Comparison of ENCODE assay signal across 10 cellular contexts in the genomic region with DNA sequence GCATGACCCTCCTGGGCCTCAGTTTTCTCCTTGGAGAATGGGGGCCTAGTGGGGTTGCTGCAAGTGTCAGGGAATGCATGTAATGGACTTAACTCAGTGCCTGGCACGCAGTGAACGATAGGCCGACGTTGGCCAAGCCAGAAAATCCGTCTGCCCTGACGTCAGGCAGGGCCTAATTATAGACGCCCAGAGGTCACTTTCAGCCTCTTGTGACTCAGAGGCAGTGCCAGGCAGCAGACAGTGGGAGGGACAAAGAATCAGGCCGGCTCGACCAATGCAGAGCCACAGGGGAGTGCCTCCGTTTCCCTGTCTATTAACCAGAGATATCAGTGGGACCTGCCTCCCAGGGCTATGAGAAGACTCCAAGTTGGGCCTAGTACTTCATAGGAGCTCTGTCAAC.
DNase-seq lines count a peak whose midpoint lies in the region; ATAC-seq, FAIRE-seq and TF ChIP-seq lines count a peak whose summit lies in the region.
"Had no signal": no experiment of that assay in that cellular context is flagged by ENCODE, and none has a peak within 500 bp of the region (broad histone marks: within the 10 kb centered on the region; RNA-seq: fewer than 3 reads in every experiment).

No MANE protein-coding gene starts in this region.

- no peak for FAIRE-seq in HepG2 (lab: Jason Lieb, UNC)

- H3K9me3 ChIP-seq in HepG2 (ENCODE audit: low read length) (no peaks in the 10 kb centered on the region), PC-3 (ENCODE audit: low read length) (no peaks in the 10 kb centered on the region)

- POLR2A ChIA-PET in HepG2 (lab: Yijun Ruan, JAX) (no interaction called here), PC-3 (lab: Charles Lee; ENCODE audit: unreplicated experiment) (no interaction called here)

- no peaks in the 10 kb centered on the region for H3K36me3 ChIP-seq in HepG2 (replicated peaks in 1 of 2; ENCODE audit: control insufficient read depth in 1 of 2, insufficient read depth in 2 of 2, low read length in 2 of 2)
- H3K36me3 ChIP-seq in PC-3 (ENCODE audit: low read depth, low read length), result no peaks in the 10 kb centered on the region

- in situ Hi-C loops in HepG2 (cut with HindIII; ENCODE audit: extremely low pct_ligation_motif_present, low pct_unique_long_range_greater_than_20kb), result no loop called here

- H3K4me2 ChIP-seq in HepG2 (ENCODE audit: low read depth, low read length) (peak overlapping the region; percentile 53), PC-3 (ENCODE audit: low read length) (no peak overlapping the region)

- no peak for TF ChIP-seq CTCF in HepG2 (CRISPR knock-in tag; IDR thresholded peaks at IDR 0.05)
- TF ChIP-seq CTCF in PC-3 (conservative IDR thresholded peaks at IDR 0.05; ENCODE audit: low read depth, low read length), result no peak

- intact Hi-C loops in HepG2 (cut with micrococcal nuclease; ENCODE audit: unreplicated experiment) (no loop called here), PC-3 (cut with micrococcal nuclease) (no loop called here)

- H3K9ac ChIP-seq in HepG2 (ENCODE audit: insufficient read depth, low read depth, low read length), result no peak overlapping the region
- H3K9ac ChIP-seq in PC-3 (ENCODE audit: low read length), result no peak overlapping the region

- no peaks in the 10 kb centered on the region for H3K79me2 ChIP-seq in HepG2 (ENCODE audit: insufficient read depth, low read length)
- no peaks in the 10 kb centered on the region for H3K79me2 ChIP-seq in PC-3 (ENCODE audit: low read length)

- no peak overlapping the region for H3K27ac Mint-ChIP-seq in activated T-helper 17 cell treated with anti-CD3 and anti-CD28 coated beads, Interleukin-2, amount 50 U/mL, for 72 hours
- H3K27ac Mint-ChIP-seq: T-helper 1 cell treated with Interleukin-12 subunit alpha and Interleukin-12 subunit beta and Interleukin-4 antibody, amounts not matched to agents 30 μg/mL and 1 μg/mL, for 36 hours had no signal

- H3K4me1 ChIP-seq in HepG2 (ENCODE audit: insufficient read depth, low read length), result peaks cover 17% of the 10 kb centered on the region
- H3K4me1 ChIP-seq in PC-3 (ENCODE audit: insufficient read depth, low read length), result no peaks in the 10 kb centered on the region

- peaks cover 17% of the 10 kb centered on the region for H3K27me3 Mint-ChIP-seq in activated T-helper 17 cell treated with anti-CD3 and anti-CD28 coated beads, Interleukin-2, amount 50 U/mL, for 72 hours

- no peak for TF ChIP-seq POLR2A in HepG2 (IDR thresholded peaks at IDR 0.05; ENCODE audit: insufficient read depth in 1 of 2, low read depth in 2 of 2, low read length in 2 of 2)

- WGBS in HepG2 (ENCODE audit: low lambda C conversion rate), result 2% methylated on average over 5 of the region's 10 CpGs

- H3K4me1 Mint-ChIP-seq in activated T-helper 17 cell treated with anti-CD3 and anti-CD28 coated beads, Interleukin-2, amount 50 U/mL, for 72 hours, result no peaks in the 10 kb centered on the region

- H3K27ac ChIP-seq in cingulate gyrus (ENCODE audit: low read depth, low read length) (peak overlapping the region; percentile 94), HepG2 (ENCODE audit: extremely low read length, insufficient read depth, low read length) (no peak overlapping the region), substantia nigra (ENCODE audit: low read depth, low read length, poor library complexity, severe bottlenecking) (peak overlapping the region; percentile 90), PC-3 (ENCODE audit: low read length) (no peak overlapping the region)

- H3K4me3 ChIP-seq in HepG2 (replicated peaks in 1 of 3; ENCODE audit: insufficient read depth in 1 of 3, low read depth in 2 of 3, low read length in 3 of 3) (peak overlapping the region in 1 of 3 experiments; percentile 7; a peak in 1 of 6 replicates), PC-3 (ENCODE audit: low read length) (no peak overlapping the region)

- H3K4me3 Mint-ChIP-seq in activated T-helper 17 cell treated with anti-CD3 and anti-CD28 coated beads, Interleukin-2, amount 50 U/mL, for 72 hours, result no peak overlapping the region
- H3K4me3 Mint-ChIP-seq: T-helper 1 cell treated with Interleukin-12 subunit alpha and Interleukin-12 subunit beta and Interleukin-4 antibody, amounts not matched to agents 30 μg/mL and 1 μg/mL, for 36 hours had no signal

- BruUV-seq in HepG2 (replicated peaks; lab: Mats Ljungman, UMichigan) (no TSS peak), PC-3 (replicated peaks; lab: Mats Ljungman, UMichigan) (no TSS peak)

- TF ChIP-seq RAD21 in HepG2 (CRISPR knock-in tag; IDR thresholded peaks at IDR 0.05), result no peak

- peaks cover 0 to 16% of the 10 kb centered on the region in 2 experiments; a peak in 4 of 5 replicates for H3K27me3 ChIP-seq in HepG2 (ENCODE audit: control insufficient read depth in 1 of 2, insufficient read depth in 2 of 2, low read length in 2 of 2)
- H3K27me3 ChIP-seq in PC-3 (ENCODE audit: low read length), result no peaks in the 10 kb centered on the region

- H3K9me2 ChIP-seq in PC-3 (replicated peaks; ENCODE audit: low read length), result no peaks in the 10 kb centered on the region

- CTCF ChIA-PET in HepG2 (lab: Yijun Ruan, JAX; ENCODE audit: low intra/inter-chr PET ratio, low total read pairs), result no interaction called here
- CTCF ChIA-PET in PC-3 (lab: Charles Lee), result no interaction called here

- H3K36me3 Mint-ChIP-seq in activated T-helper 17 cell treated with anti-CD3 and anti-CD28 coated beads, Interleukin-2, amount 50 U/mL, for 72 hours (ENCODE audit: low read depth), result no peaks in the 10 kb centered on the region

- no peaks in the 10 kb centered on the region for H4K20me1 ChIP-seq in HepG2 (ENCODE audit: insufficient read depth, low read length)
- no peaks in the 10 kb centered on the region for H4K20me1 ChIP-seq in PC-3 (ENCODE audit: low read length)

- TF ChIP-seq EP300 in HepG2 (IDR thresholded peaks at IDR 0.05; ENCODE audit: low read depth in 2 of 2, low read length in 2 of 2) (no peak), HepG2 (CRISPR knock-in tag; IDR thresholded peaks at IDR 0.05; ENCODE audit: borderline replicate concordance) (no peak)

- H3F3A ChIP-seq in PC-3 (ENCODE audit: low read length, unreplicated experiment), result no peaks in the 10 kb centered on the region

- DNase-seq in LHCN-M2 (ENCODE audit: low read depth) (peak; percentile 63), HepG2 (ENCODE audit: low spot score) (peak; percentile 39), substantia nigra (lab: John Stamatoyannopoulos, UW) (peak; percentile 23 to 95 (median 73)), PC-3 (no peak), NCI-H524 treated with DMSO at 0.1 percent for 48 hours (lab: John Stamatoyannopoulos, UW) (no peak), NCI-H1436 treated with DMSO at 0.1 percent for 48 hours (lab: John Stamatoyannopoulos, UW) (no peak)
- DNase-seq: stimulated activated CD4-positive, alpha-beta T cell treated with anti-CD3 and anti-CD28 coated beads, Interleukin-15, amount 100 ng/mL, for 24 hours had no signal

- ATAC-seq in HepG2, result peak; percentile 66
- ATAC-seq in PC-3, result no peak
- no peak for ATAC-seq in activated T-helper 17 cell treated with anti-CD3 and anti-CD28 coated beads, Interleukin-2, amount 50 U/mL, for 72 hours (replicated peaks)

- H3K9me3 Mint-ChIP-seq in activated T-helper 17 cell treated with anti-CD3 and anti-CD28 coated beads, Interleukin-2, amount 50 U/mL, for 72 hours, result no peaks in the 10 kb centered on the region

- H2AFZ ChIP-seq in HepG2 (ENCODE audit: low read length) (no peak overlapping the region), PC-3 (ENCODE audit: low read length) (no peak overlapping the region)

TF ChIP-seq in HepG2, 621 proteins besides CTCF, POLR2A, EP300 and RAD21 (continues in another document):
- no peak for TF ChIP-seq PHF21A (CRISPR knock-in tag; IDR thresholded peaks at IDR 0.05)
- TF ChIP-seq, protein P1, sequence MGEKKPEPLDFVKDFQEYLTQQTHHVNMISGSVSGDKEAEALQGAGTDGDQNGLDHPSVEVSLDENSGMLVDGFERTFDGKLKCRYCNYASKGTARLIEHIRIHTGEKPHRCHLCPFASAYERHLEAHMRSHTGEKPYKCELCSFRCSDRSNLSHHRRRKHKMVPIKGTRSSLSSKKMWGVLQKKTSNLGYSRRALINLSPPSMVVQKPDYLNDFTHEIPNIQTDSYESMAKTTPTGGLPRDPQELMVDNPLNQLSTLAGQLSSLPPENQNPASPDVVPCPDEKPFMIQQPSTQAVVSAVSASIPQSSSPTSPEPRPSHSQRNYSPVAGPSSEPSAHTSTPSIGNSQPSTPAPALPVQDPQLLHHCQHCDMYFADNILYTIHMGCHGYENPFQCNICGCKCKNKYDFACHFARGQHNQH (CRISPR knock-in tag; IDR thresholded peaks at IDR 0.05), result no peak
- no peak for TF ChIP-seq GZF1 (CRISPR knock-in tag; IDR thresholded peaks at IDR 0.05)
- TF ChIP-seq SP5 (CRISPR knock-in tag; IDR thresholded peaks at IDR 0.05; ENCODE audit: borderline replicate concordance, low read depth), result no peak
- TF ChIP-seq NCOA1 (CRISPR knock-in tag; IDR thresholded peaks at IDR 0.05), result no peak
- peak; percentile 63; the same call in 1 of the 2 replicates for TF ChIP-seq ZBTB21 (CRISPR knock-in tag; IDR thresholded peaks at IDR 0.05)
- no peak for TF ChIP-seq ETV5 (CRISPR knock-in tag; IDR thresholded peaks at IDR 0.05; ENCODE audit: borderline replicate concordance)
- no peak for TF ChIP-seq MATR3 (CRISPR knock-in tag; IDR thresholded peaks at IDR 0.05)
- no peak for TF ChIP-seq ZNF782 (CRISPR knock-in tag; IDR thresholded peaks at IDR 0.05; ENCODE audit: borderline replicate concordance)
- TF ChIP-seq ZNF75D (CRISPR knock-in tag; IDR thresholded peaks at IDR 0.05; ENCODE audit: borderline replicate concordance), result no peak
- no peak for TF ChIP-seq PCBP1 (IDR thresholded peaks at IDR 0.05; ENCODE audit: borderline replicate concordance, low read depth, low read length)

Comparison
In these comparisons a context has a peak if more than half of its experiments do, and no peak if none do; other contexts are left out.
1. DNase-seq: peak in LHCN-M2 (single experiment), HepG2 (single experiment) and substantia nigra (49 of 49); none in PC-3 (single experiment), NCI-H524 treated with DMSO at 0.1 percent for 48 hours (single experiment) and NCI-H1436 treated with DMSO at 0.1 percent for 48 hours (single experiment).
2. H3K27ac ChIP-seq: peak in cingulate gyrus (single experiment) and substantia nigra (single experiment); none in HepG2 (single experiment) and PC-3 (single experiment).